14 cellular contexts compared by ENCODE assay signal in the genomic region with DNA sequence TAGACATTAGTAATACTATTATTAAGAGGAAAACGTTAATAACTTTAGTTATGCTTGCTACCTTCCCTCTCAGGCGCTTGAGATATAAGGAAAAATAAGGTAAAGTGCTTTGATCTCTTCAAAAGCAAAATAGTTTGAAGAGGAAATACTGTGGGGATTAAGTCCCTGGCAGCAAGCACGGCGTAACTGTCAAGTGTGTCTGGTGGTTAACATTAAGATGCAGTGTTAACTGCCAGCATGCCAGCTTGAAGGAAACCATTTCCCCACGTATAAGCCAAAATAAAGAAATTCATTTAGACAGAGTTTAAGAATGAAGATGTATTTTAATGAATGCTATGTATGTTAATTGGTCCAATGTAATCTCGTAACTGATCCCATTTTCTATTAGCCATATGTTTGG.
"Had no signal": no experiment of that assay in that cellular context is flagged by ENCODE, and none has a peak within 500 bp of the region (broad histone marks: within the 10 kb centered on the region; RNA-seq: fewer than 3 reads in every experiment).

No MANE protein-coding gene starts in this region.

- DNase-seq: activated CD4-positive, CD25-positive, alpha-beta regulatory T cell treated with anti-CD3 and anti-CD28 coated beads, Interleukin-2, amount 50 U/mL, for 72 hours; activated naive CD4-positive, alpha-beta T cell treated with anti-CD3 and anti-CD28 coated beads for 36 hours; activated naive CD8-positive, alpha-beta T cell treated with anti-CD3 and anti-CD28 coated beads, Interleukin-2, amount 50 U/mL, for 24 hours; aorta; mammary epithelial cell; naive thymus-derived CD4-positive, alpha-beta T cell; right cardiac atrium; stimulated activated CD4-positive, alpha-beta T cell treated with anti-CD3 and anti-CD28 coated beads, Interleukin-4, amount 100 ng/mL, for 4 hours; stimulated activated CD8-positive, alpha-beta memory T cell treated with anti-CD3 and anti-CD28 coated beads, Interleukin-4, amount 100 ng/mL, for 48 hours; stimulated activated naive CD4-positive, alpha-beta T cell treated with Interleukin-2 at 50 U/mL for 16 hours; T-helper 9 cell had no signal

- H3K27me3 ChIP-seq: gastroesophageal sphincter had no signal

- H3K9me3 ChIP-seq: gastroesophageal sphincter had no signal

- FAIRE-seq: endometrium had no signal

- H3K27ac ChIP-seq: gastroesophageal sphincter, skin epidermis had no signal

- H3K4me3 ChIP-seq: gastroesophageal sphincter, skin epidermis had no signal

- H3K36me3 ChIP-seq: gastroesophageal sphincter had no signal
